ENCODE assay signal across 31 cellular contexts in the genomic region with DNA sequence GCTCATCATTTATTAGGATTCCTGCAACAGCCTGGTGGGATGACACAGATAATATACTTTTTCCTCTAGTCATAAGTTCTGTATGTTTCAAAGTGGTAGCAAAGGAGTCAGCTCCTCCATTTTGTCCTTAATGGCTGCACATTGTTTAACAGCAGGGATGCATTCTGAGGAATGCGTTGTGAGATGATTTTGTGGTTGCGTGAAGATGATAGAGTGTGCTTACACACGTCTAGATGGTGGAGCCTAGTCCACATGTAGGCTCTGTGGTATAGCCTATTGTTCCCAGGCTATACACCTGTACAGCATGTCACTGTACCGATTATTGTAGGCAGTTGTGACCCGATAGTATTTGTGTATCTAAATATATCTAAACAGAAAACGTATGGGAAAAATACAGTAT. TPM values are rescaled to one million over a fixed set of nuclear protein-coding genes. Genes with fewer than 3 reads are reported as not detected.
A peak's percentile ranks its signal among the peaks of the same experiment; 100 is the strongest.
DNase-seq lines count a peak whose midpoint lies in the region; ATAC-seq, FAIRE-seq and TF ChIP-seq lines count a peak whose summit lies in the region.
"Had no signal": no experiment of that assay in that cellular context is flagged by ENCODE, and none has a peak within 500 bp of the region (broad histone marks: within the 10 kb centered on the region; RNA-seq: fewer than 3 reads in every experiment).

No MANE protein-coding gene starts in this region.

- WGBS in K562 (ENCODE audit: insufficient coverage, low coverage, missing lambda C conversion rate): 49% methylated on average over 6 of the region's 6 CpGs

- in situ Hi-C loops in K562 (cut with MboI): no loop called here

- H4K20me1 ChIP-seq in K562 (replicated peaks; ENCODE audit: control insufficient read depth, insufficient read depth, low read length) (peaks cover 27% of the 10 kb centered on the region), neural cell (ENCODE audit: insufficient read depth) (peaks cover 38% of the 10 kb centered on the region)

- H2AFZ ChIP-seq in K562 (ENCODE audit: low read depth, low read length): no peak overlapping the region
- H2AFZ ChIP-seq in neural cell (ENCODE audit: low read depth, low read length): no peak overlapping the region

- H3K4me2 ChIP-seq in K562 (ENCODE audit: insufficient read depth, low read length) (0 out of 2 replicates have a peak overlapping the region, but pooled peaks have one; percentile 11), neural cell (ENCODE audit: low read length) (no peak overlapping the region)
- H3K4me2 ChIP-seq: KMS-11 had no signal

- TF ChIP-seq CTCF in K562 (IDR thresholded peaks at IDR 0.05 in 2 of 3, conservative IDR thresholded peaks at IDR 0.05 in 1 of 3; ENCODE audit: insufficient read depth in 2 of 3, low read depth in 1 of 3, low read length in 3 of 3) (no peak), neural cell (IDR thresholded peaks at IDR 0.05; ENCODE audit: poor library complexity, severe bottlenecking) (no peak), WERI-Rb-1 (IDR thresholded peaks at IDR 0.05; ENCODE audit: low read depth, low read length) (no peak)

- POLR2A ChIA-PET in CD8-positive, alpha-beta memory T cell (lab: Charles Lee): no interaction called here
- POLR2A ChIA-PET in K562 (lab: Yijun Ruan, JAX): interaction anchor here (0.8 kb wide), 1 partner anchor 9 kb away, joined by 4 read pairs; no protein-coding TSS in a partner anchor

- H3K27me3 ChIP-seq in CD8-positive, alpha-beta memory T cell (ENCODE audit: insufficient read depth, low read length, poor library complexity, severe bottlenecking): no peaks in the 10 kb centered on the region
- no peaks in the 10 kb centered on the region for H3K27me3 ChIP-seq in H7 (ENCODE audit: control insufficient read depth, insufficient read depth, low read length)
- H3K27me3 ChIP-seq in K562 (ENCODE audit: control insufficient read depth in 2 of 2, insufficient read depth in 2 of 2, low read length in 2 of 2): no peaks in the 10 kb centered on the region
- H3K27me3 ChIP-seq in neural cell (ENCODE audit: insufficient read depth, low read depth, low read length): no peaks in the 10 kb centered on the region
- no peaks in the 10 kb centered on the region for H3K27me3 ChIP-seq in WERI-Rb-1 (ENCODE audit: insufficient read depth, low read depth, severe bottlenecking)
- H3K27me3 ChIP-seq: right lobe of liver had no signal

- no peak for FAIRE-seq in K562 (lab: Jason Lieb, UNC)
- FAIRE-seq: bronchial epithelial cell, HTR-8/SVneo had no signal

- no peak for DNase-seq in CD8-positive, alpha-beta memory T cell
- peak; percentile 8 for DNase-seq in H7
- DNase-seq in K562 (ENCODE audit: extremely low read depth in 1 of 4, low spot score in 3 of 4): no peak
- DNase-seq in glomerular visceral epithelial cell (ENCODE audit: extremely low spot score): no peak
- DNase-seq in HUDEP-2 (lab: John Stamatoyannopoulos, UW; ENCODE audit: unreplicated experiment in 76 of 76): no peak
- DNase-seq in WERI-Rb-1: no peak
- DNase-seq: activated CD4-positive, alpha-beta T cell treated with anti-CD3 and anti-CD28 coated beads for 4 hours; activated naive CD4-positive, alpha-beta T cell treated with Interleukin-2 at 50 U/mL for 16 hours; amygdala; cortex of kidney; effector memory CD8-positive, alpha-beta T cell; foreskin fibroblast; HCEC 1CT; mucosa of descending colon; MV-4-11; NCI-H146; NCI-H2107; NCI-H446 treated with DMSO at 0.1 percent for 48 hours; NCI-H82; right lobe of liver; T-helper 17 cell had no signal

- H3K4me1 ChIP-seq in CD8-positive, alpha-beta memory T cell (ENCODE audit: insufficient read depth, low read length): peaks cover 37% of the 10 kb centered on the region
- peaks cover 26 to 38% of the 10 kb centered on the region in 2 experiments for H3K4me1 ChIP-seq in K562 (replicated peaks in 1 of 2; ENCODE audit: control insufficient read depth in 2 of 2, insufficient read depth in 2 of 2, low read length in 2 of 2)

- H3K36me3 ChIP-seq in CD8-positive, alpha-beta memory T cell (ENCODE audit: insufficient read depth, low read length): no peaks in the 10 kb centered on the region
- no peaks in the 10 kb centered on the region for H3K36me3 ChIP-seq in H7 (replicated peaks; ENCODE audit: control insufficient read depth, insufficient read depth, low read length)
- peaks cover 28% of the 10 kb centered on the region; the same call in 2 of the 3 replicates for H3K36me3 ChIP-seq in K562 (ENCODE audit: control insufficient read depth, insufficient read depth, low read length)
- H3K36me3 ChIP-seq in neural cell (ENCODE audit: insufficient read depth, low read length): no peaks in the 10 kb centered on the region
- peaks cover 21% of the 10 kb centered on the region for H3K36me3 ChIP-seq in WERI-Rb-1
- H3K36me3 ChIP-seq: right lobe of liver, thoracic aorta had no signal

- TF ChIP-seq EP300 in K562 (IDR thresholded peaks at IDR 0.05; ENCODE audit: low read length): no peak
- no peak for TF ChIP-seq EP300 in neural cell (conservative IDR thresholded peaks at IDR 0.05; ENCODE audit: poor library complexity, severe bottlenecking)

- H3K9me1 ChIP-seq in K562 (ENCODE audit: control insufficient read depth, insufficient read depth, low read length): peaks cover 8% of the 10 kb centered on the region

- H3K9ac ChIP-seq in K562 (ENCODE audit: insufficient read depth in 1 of 2, low read depth in 2 of 2, low read length in 2 of 2): no peak overlapping the region
- no peak overlapping the region for H3K9ac ChIP-seq in neural cell (ENCODE audit: low read length)
- H3K9ac ChIP-seq: KMS-11 had no signal

- no peaks in the 10 kb centered on the region for H3K9me2 ChIP-seq in neural cell (ENCODE audit: insufficient read depth, low read length)

- H3K27me3 Mint-ChIP-seq in CD8-positive, alpha-beta memory T cell: no peaks in the 10 kb centered on the region
- H3K27me3 Mint-ChIP-seq: effector memory CD8-positive, alpha-beta T cell; stimulated activated naive CD8-positive, alpha-beta T cell treated with anti-CD3 and anti-CD28 coated beads, Interleukin-15, Interleukin-2, amounts not matched to agents 100 ng/mL and 50 ng/mL, for 24 hours; T-helper 17 cell had no signal

- no peak for TF ChIP-seq POLR2A in K562 (conservative IDR thresholded peaks at IDR 0.05)

- H3K4me3 Mint-ChIP-seq in CD8-positive, alpha-beta memory T cell: peak overlapping the region in 1 of 7 donors; percentile 36
- H3K4me3 Mint-ChIP-seq: CD14-positive monocyte; effector memory CD8-positive, alpha-beta T cell; stimulated activated naive CD8-positive, alpha-beta T cell treated with anti-CD3 and anti-CD28 coated beads, Interleukin-15, Interleukin-2, amounts not matched to agents 100 ng/mL and 50 ng/mL, for 24 hours; T-helper 17 cell had no signal

- BruUV-seq in K562 (replicated peaks; lab: Mats Ljungman, UMichigan): TSS peak; percentile 6

- no peak overlapping the region for H3K4me3 ChIP-seq in CD8-positive, alpha-beta memory T cell (ENCODE audit: low read length)
- no peak overlapping the region for H3K4me3 ChIP-seq in H7 (ENCODE audit: insufficient read depth, low read depth, low read length)
- no peak overlapping the region for H3K4me3 ChIP-seq in K562
- peak overlapping the region; percentile 22 for H3K4me3 ChIP-seq in neural cell (ENCODE audit: low read length)
- H3K4me3 ChIP-seq in WERI-Rb-1 (ENCODE audit: low read depth, low read length): no peak overlapping the region
- H3K4me3 ChIP-seq: lung, mucosa of descending colon, right lobe of liver, thoracic aorta had no signal

- peaks cover 43 to 67% (median 47%) of the 10 kb centered on the region in 3 donors for H3K4me1 Mint-ChIP-seq in CD8-positive, alpha-beta memory T cell

- H3K79me2 ChIP-seq in K562 (ENCODE audit: control insufficient read depth, insufficient read depth, low read length): peaks cover 92% of the 10 kb centered on the region
- H3K79me2 ChIP-seq in neural cell (replicated peaks; ENCODE audit: insufficient read depth, low read length): peaks cover 79% of the 10 kb centered on the region

- intact Hi-C loops in K562 (cut with micrococcal nuclease): no loop called here

- CTCF ChIA-PET in CD8-positive, alpha-beta memory T cell (lab: Charles Lee): no interaction called here
- CTCF ChIA-PET in K562 (lab: Yijun Ruan, JAX; ENCODE audit: low intra/inter-chr PET ratio): no interaction called here

- no peaks in the 10 kb centered on the region for H3K9me3 ChIP-seq in CD8-positive, alpha-beta memory T cell (ENCODE audit: low read length)
- H3K9me3 ChIP-seq in K562 (replicated peaks; ENCODE audit: control insufficient read depth, insufficient read depth, low read depth, low read length) (no peaks in the 10 kb centered on the region), neural cell (ENCODE audit: low read length) (no peaks in the 10 kb centered on the region), WERI-Rb-1 (ENCODE audit: severe bottlenecking) (no peaks in the 10 kb centered on the region)
- H3K9me3 ChIP-seq: mucosa of descending colon, right lobe of liver, thoracic aorta had no signal

- H3F3A ChIP-seq in neural cell (ENCODE audit: insufficient read depth, low read length, poor library complexity, severe bottlenecking): no peaks in the 10 kb centered on the region

- ATAC-seq in K562 (no peak), GM19328 (IDR thresholded peaks at IDR 0.05; ENCODE audit: unreplicated experiment) (no peak)
- ATAC-seq: effector memory CD8-positive, alpha-beta T cell; esophagus mucosa; mucosa of descending colon; right lobe of liver; T-helper 17 cell had no signal

- peaks cover 0 to 5% (median 0%) of the 10 kb centered on the region in 3 donors for H3K36me3 Mint-ChIP-seq in CD8-positive, alpha-beta memory T cell

- H3K9me3 Mint-ChIP-seq in CD8-positive, alpha-beta memory T cell: no peaks in the 10 kb centered on the region
- H3K9me3 Mint-ChIP-seq: CD14-positive monocyte; effector memory CD8-positive, alpha-beta T cell; stimulated activated naive CD8-positive, alpha-beta T cell treated with anti-CD3 and anti-CD28 coated beads, Interleukin-15, Interleukin-2, amounts not matched to agents 100 ng/mL and 50 ng/mL, for 24 hours had no signal

- TF ChIP-seq RAD21 in K562 (CRISPR knock-in tag; conservative IDR thresholded peaks at IDR 0.05 in 1 of 2, IDR thresholded peaks at IDR 0.05 in 1 of 2) (no peak), neural cell (conservative IDR thresholded peaks at IDR 0.05) (no peak)

- no peak overlapping the region for H3K27ac ChIP-seq in CD8-positive, alpha-beta memory T cell (ENCODE audit: low read depth, low read length)
- no peak overlapping the region for H3K27ac ChIP-seq in K562 (ENCODE audit: extremely low read depth, low read depth, low read length)
- H3K27ac ChIP-seq in neural cell (ENCODE audit: low read length): no peak overlapping the region
- no peak overlapping the region for H3K27ac ChIP-seq in WERI-Rb-1
- H3K27ac ChIP-seq: KMS-11, right lobe of liver, thoracic aorta had no signal

- H3K27ac Mint-ChIP-seq in CD8-positive, alpha-beta memory T cell: peak overlapping the region in 6 of 8 donors; percentile 59 to 99 (median 85)
- H3K27ac Mint-ChIP-seq: stimulated activated naive CD8-positive, alpha-beta T cell treated with anti-CD3 and anti-CD28 coated beads, Interleukin-15, Interleukin-2, amounts not matched to agents 100 ng/mL and 50 ng/mL, for 24 hours had no signal

RNA-seq across cellular contexts. Expression of gene SMARCA4, which starts 4.6 kb away (rescaled TPM):
- total RNA-seq in CD8-positive, alpha-beta memory T cell: 100 to 1,000 TPM; 116 to 123 TPM
- 38.7 TPM for polyA plus RNA-seq in CD8-positive, alpha-beta memory T cell
- total RNA-seq in H7 (2014; rRNA removed; shearing (Covaris generic)): 173 and 208 TPM in 2 replicates
- 239 and 474 TPM in 2 replicates for total RNA-seq in K562 (2011; cell fraction: chromatin; rRNA removed; ENCODE audit: low replicate concordance)
- total RNA-seq in K562 (2011; cell fraction: nucleolus; rRNA removed): 201 and 202 TPM in 2 replicates
- total RNA-seq in K562 (2011; cell fraction: nucleoplasm; rRNA removed): 194 and 219 TPM in 2 replicates
- total RNA-seq in K562 (2014; rRNA removed) (125 and 134 TPM in 2 replicates), K562 (2014; rRNA removed; fragmentation: Illumina TruSeq; extraction: Trizol) (45.7 and 48.4 TPM in 2 replicates), K562 (2015; rRNA removed; fragmentation: Illumina TruSeq; extraction: Trizol) (52.1 and 54.1 TPM in 2 replicates), K562 (2021) (194 and 207 TPM in 2 replicates)
- polyA plus RNA-seq in K562 (2011; rRNA removed) (40.7 and 69.1 TPM in 2 replicates), K562 (2014; fragmentation: Illumina TruSeq; extraction: Trizol) (98.6 and 118 TPM in 2 replicates), K562 (2014; fragmentation: Nextera tagmentation; extraction: Ambion mirVana) (10 to 100 TPM; 19.3 to 24.8 TPM), K562 (2014; rRNA removed) (68.9 and 84.5 TPM in 2 replicates), neural cell (97.3 and 116 TPM in 2 replicates)
- polyA plus RNA-seq in K562 (2011; cell fraction: cytosol; rRNA removed): 50.9 and 53.3 TPM in 2 replicates
- polyA plus RNA-seq in K562 (2011; cell fraction: nucleus; rRNA removed): 84.2 and 133 TPM in 2 replicates
- polyA plus RNA-seq in K562 (2012): 118 and 172 TPM in 2 replicates
- polyA minus RNA-seq in K562 (2011; rRNA and poly(A)+ RNA removed): 91.0 and 105 TPM in 2 replicates
- 157 and 194 TPM in 2 replicates for polyA minus RNA-seq in K562 (2011; cell fraction: cytosol; rRNA and poly(A)+ RNA removed)
- polyA minus RNA-seq in K562 (2011; cell fraction: nucleus; rRNA and poly(A)+ RNA removed): 68.0 and 102 TPM in 2 replicates
- polyA minus RNA-seq in neural cell: 238 and 245 TPM in 2 replicates

RNA-seq across cellular contexts. Expression of gene TIMM29, which starts 36.8 kb away (rescaled TPM):
- total RNA-seq in CD8-positive, alpha-beta memory T cell: 10 to 100 TPM; 22.3 to 27.0 TPM
- polyA plus RNA-seq in CD8-positive, alpha-beta memory T cell: 36.6 TPM
- total RNA-seq in H7 (2014; rRNA removed; shearing (Covaris generic)): 58.2 and 68.3 TPM in 2 replicates
- 9.9 and 25.8 TPM in 2 replicates for total RNA-seq in K562 (2011; cell fraction: chromatin; rRNA removed; ENCODE audit: low replicate concordance)
- total RNA-seq in K562 (2011; cell fraction: nucleolus; rRNA removed): 30.1 and 31.0 TPM in 2 replicates
- 14.4 and 15.4 TPM in 2 replicates for total RNA-seq in K562 (2011; cell fraction: nucleoplasm; rRNA removed)
- total RNA-seq in K562 (2014; rRNA removed): 29.4 and 32.7 TPM in 2 replicates
- total RNA-seq in K562 (2014; rRNA removed; fragmentation: Illumina TruSeq; extraction: Trizol): 18.5 and 19.9 TPM in 2 replicates
- 20.2 and 20.7 TPM in 2 replicates for total RNA-seq in K562 (2015; rRNA removed; fragmentation: Illumina TruSeq; extraction: Trizol)
- 23.8 and 24.7 TPM in 2 replicates for total RNA-seq in K562 (2021)
- 11.0 and 13.2 TPM in 2 replicates for polyA plus RNA-seq in K562 (2011; rRNA removed)
- polyA plus RNA-seq in K562 (2011; cell fraction: cytosol; rRNA removed): 10.3 and 20.8 TPM in 2 replicates
- polyA plus RNA-seq in K562 (2011; cell fraction: nucleus; rRNA removed): 7.8 and 11.2 TPM in 2 replicates
- polyA plus RNA-seq in K562 (2012): 17.4 and 20.2 TPM in 2 replicates
- 13.8 and 13.9 TPM in 2 replicates for polyA plus RNA-seq in K562 (2014; fragmentation: Illumina TruSeq; extraction: Trizol)
- polyA plus RNA-seq in K562 (2014; fragmentation: Nextera tagmentation; extraction: Ambion mirVana): 1 to 10 TPM; 2.4 to 3.2 TPM
- polyA plus RNA-seq in K562 (2014; rRNA removed): 16.3 and 17.5 TPM in 2 replicates
- polyA minus RNA-seq in K562 (2011; rRNA and poly(A)+ RNA removed): 2.6 and 2.9 TPM in 2 replicates
- 4.8 and 6.6 TPM in 2 replicates for polyA minus RNA-seq in K562 (2011; cell fraction: cytosol; rRNA and poly(A)+ RNA removed)
- polyA minus RNA-seq in K562 (2011; cell fraction: nucleus; rRNA and poly(A)+ RNA removed): 5.7 and 7.8 TPM in 2 replicates
- 39.4 and 52.1 TPM in 2 replicates for polyA plus RNA-seq in neural cell
- 57.6 and 69.1 TPM in 2 replicates for polyA minus RNA-seq in neural cell

RNA-seq across cellular contexts. Expression of gene YIPF2, which starts 37.0 kb away (rescaled TPM):
- 10 to 100 TPM; 25.5 to 33.7 TPM for total RNA-seq in CD8-positive, alpha-beta memory T cell
- 15.9 TPM for polyA plus RNA-seq in CD8-positive, alpha-beta memory T cell
- total RNA-seq in H7 (2014; rRNA removed; shearing (Covaris generic)): 81.1 and 90.3 TPM in 2 replicates
- total RNA-seq in K562 (2011; cell fraction: chromatin; rRNA removed; ENCODE audit: low replicate concordance): 41.8 and 150 TPM in 2 replicates
- 200 and 225 TPM in 2 replicates for total RNA-seq in K562 (2011; cell fraction: nucleolus; rRNA removed)
- 96.4 and 107 TPM in 2 replicates for total RNA-seq in K562 (2011; cell fraction: nucleoplasm; rRNA removed)
- total RNA-seq in K562 (2014; rRNA removed) (65.2 and 80.4 TPM in 2 replicates), K562 (2014; rRNA removed; fragmentation: Illumina TruSeq; extraction: Trizol) (10.3 and 12.1 TPM in 2 replicates), K562 (2015; rRNA removed; fragmentation: Illumina TruSeq; extraction: Trizol) (31.6 and 32.5 TPM in 2 replicates), K562 (2021) (51.6 and 56.3 TPM in 2 replicates)
- polyA plus RNA-seq in K562 (2011; rRNA removed) (40.5 and 69.1 TPM in 2 replicates), K562 (2014; fragmentation: Illumina TruSeq; extraction: Trizol) (20.4 and 44.1 TPM in 2 replicates), K562 (2014; fragmentation: Nextera tagmentation; extraction: Ambion mirVana) (1 to 10 TPM; 1.3 to 2.2 TPM), K562 (2014; rRNA removed) (64.3 and 74.2 TPM in 2 replicates), neural cell (101 and 109 TPM in 2 replicates)
- 114 and 210 TPM in 2 replicates for polyA plus RNA-seq in K562 (2011; cell fraction: cytosol; rRNA removed)
- polyA plus RNA-seq in K562 (2011; cell fraction: nucleus; rRNA removed): 175 and 177 TPM in 2 replicates
- 41.2 and 77.2 TPM in 2 replicates for polyA plus RNA-seq in K562 (2012)
- polyA minus RNA-seq in K562 (2011; rRNA and poly(A)+ RNA removed): 15.6 and 19.6 TPM in 2 replicates
- 56.2 and 63.8 TPM in 2 replicates for polyA minus RNA-seq in K562 (2011; cell fraction: cytosol; rRNA and poly(A)+ RNA removed)
- 26.0 and 30.7 TPM in 2 replicates for polyA minus RNA-seq in K562 (2011; cell fraction: nucleus; rRNA and poly(A)+ RNA removed)
- 39.2 and 48.0 TPM in 2 replicates for polyA minus RNA-seq in neural cell
